In genomic region chr6:33248932-33249731, GRCh38 we compare ENCODE assay signal across 8 cellular contexts. TPM values are rescaled to one million over a fixed set of nuclear protein-coding genes. Genes with fewer than 3 reads are reported as not detected.
A peak's percentile ranks its signal among the peaks of the same experiment; 100 is the strongest.
DNase-seq lines count a peak whose midpoint lies in the region; TF ChIP-seq lines count a peak whose summit lies in the region.

No MANE protein-coding gene starts in this region.

- no peak overlapping the region for H2BK120ac ChIP-seq in H9 (ENCODE audit: low read depth, low read length, poor library complexity, severe bottlenecking)

- H3K79me1 ChIP-seq in H9 (ENCODE audit: insufficient read depth, low read depth, low read length, poor library complexity, severe bottlenecking), result no peaks in the 10 kb centered on the region

- H3K79me2 ChIP-seq in H9 (ENCODE audit: insufficient read depth, low read length), result no peaks in the 10 kb centered on the region

- H3K36me3 Mint-ChIP-seq in H9 (ENCODE audit: insufficient read depth in 1 of 3, low read depth in 3 of 3), result peaks cover 8 to 24% (median 20%) of the 10 kb centered on the region in 3 experiments; a peak in 6 of 7 replicates
- H3K36me3 Mint-ChIP-seq in neural crest cell (ENCODE audit: low read depth), result peaks cover 7% of the 10 kb centered on the region

- no peak overlapping the region for H3K4ac ChIP-seq in H9 (ENCODE audit: low read depth, low read length)

- H4K8ac ChIP-seq in H9 (replicated peaks; ENCODE audit: insufficient read length, low read depth, low read length), result no peak overlapping the region

- no peak overlapping the region for H3K56ac ChIP-seq in H9 (ENCODE audit: insufficient read length, low read depth, low read length)

- peaks cover 37% of the 10 kb centered on the region for H3K27me3 Mint-ChIP-seq in H9 (ENCODE audit: low read depth)
- H3K27me3 Mint-ChIP-seq in neural crest cell (ENCODE audit: low read depth), result peaks cover 4% of the 10 kb centered on the region

- no peak overlapping the region for H2BK5ac ChIP-seq in H9 (ENCODE audit: insufficient read length, low read length)

- no peak overlapping the region for H2BK12ac ChIP-seq in H9 (ENCODE audit: insufficient read length, low read depth, low read length)

- H3K4me3 ChIP-seq in MG63, result peak overlapping the region; percentile 67
- H3K4me3 ChIP-seq in foreskin fibroblast (ENCODE audit: low read depth in 1 of 2, low read length in 2 of 2), result peak overlapping the region; percentile 64 to 87
- peak overlapping the region; percentile 89 to 92 for H3K4me3 ChIP-seq in stomach smooth muscle (ENCODE audit: low read length in 2 of 2)

- H3K9me3 ChIP-seq in ES-I3 (ENCODE audit: control insufficient read depth, insufficient read depth, low read length), result no peaks in the 10 kb centered on the region
- no peaks in the 10 kb centered on the region for H3K9me3 ChIP-seq in H9 (ENCODE audit: control insufficient read depth, low read depth, low read length)
- no peaks in the 10 kb centered on the region for H3K9me3 ChIP-seq in MG63
- H3K9me3 ChIP-seq in stomach smooth muscle (ENCODE audit: control insufficient read depth in 2 of 2, low read length in 2 of 2), result no peaks in the 10 kb centered on the region

- H3K9me3 Mint-ChIP-seq in H9, result no peaks in the 10 kb centered on the region; a peak in 1 of 5 replicates
- no peaks in the 10 kb centered on the region for H3K9me3 Mint-ChIP-seq in neural crest cell

- peak overlapping the region; percentile 41 for H3K14ac ChIP-seq in H9 (ENCODE audit: insufficient read depth, low read length)

- peak overlapping the region; percentile 74 to 83 for H3K4me3 Mint-ChIP-seq in H9
- peak overlapping the region; percentile 87 for H3K4me3 Mint-ChIP-seq in neural crest cell

- H3K18ac ChIP-seq in H9 (ENCODE audit: insufficient read length, low read depth, low read length), result peak overlapping the region; percentile 66

- H3K9ac ChIP-seq in ES-I3 (ENCODE audit: low read depth, low read length), result peak overlapping the region; percentile 74
- H3K9ac ChIP-seq in H9 (ENCODE audit: extremely low read depth, insufficient read length, low read length), result peak overlapping the region; percentile 58
- peak overlapping the region; percentile 99 for H3K9ac ChIP-seq in stomach smooth muscle (ENCODE audit: low read length in 2 of 2)

- H4K5ac ChIP-seq in H9 (ENCODE audit: insufficient read length, low read depth, low read length), result no peak overlapping the region

- H3K27ac ChIP-seq in H9 (ENCODE audit: insufficient read length, low read depth, low read length) (no peak overlapping the region), stomach smooth muscle (ENCODE audit: low read length) (peak overlapping the region; percentile 99)

- no peaks in the 10 kb centered on the region for H3K36me3 ChIP-seq in ES-I3 (ENCODE audit: insufficient read depth, low read length)
- peaks cover 27% of the 10 kb centered on the region for H3K36me3 ChIP-seq in MG63
- H3K36me3 ChIP-seq in stomach smooth muscle (ENCODE audit: control insufficient read depth in 2 of 2, insufficient read depth in 2 of 2, low read length in 2 of 2), result peaks cover 0 to 4% of the 10 kb centered on the region in 2 donors

- no peak overlapping the region for H2BK20ac ChIP-seq in H9 (ENCODE audit: low read depth, low read length, poor library complexity, severe bottlenecking)

- no CpG with 5 or more reads among the region's 58 CpGs for WGBS in H9 (ENCODE audit: extremely low coverage, insufficient read length, low lambda C conversion rate)

- DNase-seq in H9 (peak; percentile 99), MG63 (peak; percentile 100), SHP77 treated with DMSO at 0.1 percent for 48 hours (lab: John Stamatoyannopoulos, UW) (peak; percentile 97), foreskin fibroblast (peak; percentile 100), neural crest cell (ENCODE audit: low read depth, low spot score) (peak; percentile 82)
- peak; percentile 90 for DNase-seq in activated gamma-delta T cell treated with anti-CD3 and anti-CD28 coated beads, Interleukin-2, amount 50 U/mL, for 16 hours (ENCODE audit: low read depth)

- no peaks in the 10 kb centered on the region for H4K20me1 ChIP-seq in H9 (ENCODE audit: control insufficient read depth, insufficient read depth, insufficient read length)

- peak overlapping the region; percentile 77 for H3K4me2 ChIP-seq in H9 (ENCODE audit: insufficient read depth, insufficient read length, low read length)

- no peak overlapping the region for H2AFZ ChIP-seq in H9 (ENCODE audit: low read length)

- H3K27me3 ChIP-seq in H9 (ENCODE audit: insufficient read depth, low read length), result no peaks in the 10 kb centered on the region; the same call in 1 of the 2 replicates
- no peaks in the 10 kb centered on the region for H3K27me3 ChIP-seq in MG63
- no peaks in the 10 kb centered on the region for H3K27me3 ChIP-seq in stomach smooth muscle (ENCODE audit: control insufficient read depth in 1 of 2, insufficient read depth in 2 of 2, low read length in 2 of 2)

- no peak overlapping the region for H2BK15ac ChIP-seq in H9 (ENCODE audit: low read depth, low read length)

- H3T11ph ChIP-seq in H9 (ENCODE audit: low read length), result no peak overlapping the region

- H2AK5ac ChIP-seq in H9 (ENCODE audit: insufficient read length, low read length), result no peak overlapping the region

- peaks cover 17% of the 10 kb centered on the region for H3K23me2 ChIP-seq in H9 (ENCODE audit: insufficient read length, low read depth, low read length, poor library complexity, severe bottlenecking)

- H3K23ac ChIP-seq in H9 (ENCODE audit: insufficient read length, low read depth, low read length), result no peak overlapping the region

- TF ChIP-seq CTCF in H9 (conservative IDR thresholded peaks at IDR 0.05), result no peak
- no peak for TF ChIP-seq CTCF in foreskin fibroblast (IDR thresholded peaks at IDR 0.05; ENCODE audit: low read depth, low read length)
- TF ChIP-seq CTCF in neural crest cell (conservative IDR thresholded peaks at IDR 0.05), result peak; percentile 12

- H3K4me1 ChIP-seq in ES-I3 (ENCODE audit: insufficient read depth, low read length) (peaks cover 6% of the 10 kb centered on the region; the same call in 1 of the 2 replicates), H9 (ENCODE audit: insufficient read depth, low read length) (no peaks in the 10 kb centered on the region; the same call in 1 of the 2 replicates), stomach smooth muscle (ENCODE audit: control insufficient read depth, insufficient read depth, low read length) (peaks cover 26% of the 10 kb centered on the region)

- peak overlapping the region in 2 of 3 experiments; percentile 57 to 76; a peak in 3 of 7 replicates for H3K27ac Mint-ChIP-seq in H9
- peak overlapping the region; percentile 86 for H3K27ac Mint-ChIP-seq in neural crest cell (ENCODE audit: unreplicated experiment)

- H3K4me1 Mint-ChIP-seq in H9 (peaks cover 20 to 22% of the 10 kb centered on the region in 2 experiments), neural crest cell (peaks cover 34% of the 10 kb centered on the region)

- H4K91ac ChIP-seq in H9 (ENCODE audit: insufficient read length, low read depth, low read length), result no peak overlapping the region

RNA-seq across cellular contexts. Expression of gene VPS52, which starts 22.5 kb away (rescaled TPM):
- 46.9 and 47.1 TPM in 2 replicates for total RNA-seq in H9 (2021)
- total RNA-seq in MG63 (2014; rRNA removed; shearing (Covaris generic); ENCODE audit: low replicate concordance), result 38.1 and 47.4 TPM in 2 replicates
- total RNA-seq in neural crest cell, result 53.2 and 57.3 TPM in 2 replicates

RNA-seq across cellular contexts. Expression of gene RPS18, which starts 22.7 kb away (rescaled TPM):
- 3,216 and 3,296 TPM in 2 replicates for total RNA-seq in H9 (2021)
- total RNA-seq in MG63 (2014; rRNA removed; shearing (Covaris generic); ENCODE audit: low replicate concordance), result 11,886 and 16,367 TPM in 2 replicates
- 2,299 and 2,407 TPM in 2 replicates for total RNA-seq in neural crest cell

RNA-seq across cellular contexts. Expression of gene B3GALT4, which starts 27.8 kb away (rescaled TPM):
- total RNA-seq in H9 (2021) (3.2 and 3.4 TPM in 2 replicates), neural crest cell (2.0 and 2.8 TPM in 2 replicates)
- total RNA-seq in MG63 (2014; rRNA removed; shearing (Covaris generic); ENCODE audit: low replicate concordance), result 0.49 and 2.0 TPM in 2 replicates

RNA-seq across cellular contexts. Expression of gene WDR46, which starts 39.9 kb away (rescaled TPM):
- 99.2 and 110 TPM in 2 replicates for total RNA-seq in H9 (2021)
- 246 and 303 TPM in 2 replicates for total RNA-seq in MG63 (2014; rRNA removed; shearing (Covaris generic); ENCODE audit: low replicate concordance)
- total RNA-seq in neural crest cell, result 54.5 and 60.6 TPM in 2 replicates

RNA-seq across cellular contexts. Expression of gene PFDN6, which starts 40.3 kb away (rescaled TPM):
- total RNA-seq in H9 (2021) (85.8 and 90.7 TPM in 2 replicates), neural crest cell (54.9 and 61.4 TPM in 2 replicates)
- 488 and 596 TPM in 2 replicates for total RNA-seq in MG63 (2014; rRNA removed; shearing (Covaris generic); ENCODE audit: low replicate concordance)
